ENCODE assay signal across 16 cellular contexts in genomic region chr19:14561249-14561648, GRCh38. TPM values are rescaled to one million over a fixed set of nuclear protein-coding genes. Genes with fewer than 3 reads are reported as not detected.
DNase-seq lines count a peak whose midpoint lies in the region; ATAC-seq, FAIRE-seq and TF ChIP-seq lines count a peak whose summit lies in the region.
"Had no signal": no experiment of that assay in that cellular context is flagged by ENCODE, and none has a peak within 500 bp of the region (broad histone marks: within the 10 kb centered on the region; RNA-seq: fewer than 3 reads in every experiment).

No MANE protein-coding gene starts in this region.

- peak overlapping the region; percentile 59 for H3K9ac ChIP-seq in keratinocyte (ENCODE audit: control insufficient read depth, extremely low read depth, insufficient read depth, low read length)

- no peak overlapping the region for H3K4me3 Mint-ChIP-seq in brain
- no peak overlapping the region for H3K4me3 Mint-ChIP-seq in WTC11

- H3K27ac Mint-ChIP-seq in brain (peak overlapping the region in 3 of 5 experiments; percentile 71 to 80 (median 80)), WTC11 (no peak overlapping the region)

- no peak overlapping the region for H3K4me3 ChIP-seq in keratinocyte (ENCODE audit: control insufficient read depth in 2 of 3, extremely low read depth in 1 of 3, insufficient read depth in 2 of 3, low read depth in 1 of 3, low read length in 3 of 3)
- H3K4me3 ChIP-seq in skin epidermis = no peak overlapping the region
- H3K4me3 ChIP-seq: lower lobe of right lung, ovary had no signal

- H3K4me1 Mint-ChIP-seq in brain = peaks cover 28% of the 10 kb centered on the region
- H3K4me1 Mint-ChIP-seq in WTC11 = peaks cover 42% of the 10 kb centered on the region

- H3K36me3 ChIP-seq in keratinocyte (ENCODE audit: control insufficient read depth in 2 of 2, extremely low read depth in 1 of 2, insufficient read depth in 2 of 2, low read length in 2 of 2) = peaks cover 3 to 14% of the 10 kb centered on the region in 2 experiments
- H3K36me3 ChIP-seq: ovary had no signal

- ATAC-seq in WTC11 = no peak
- ATAC-seq: activated CD4-positive, CD25-positive, alpha-beta regulatory T cell treated with anti-CD3 and anti-CD28 coated beads, Interleukin-2, amount 50 U/mL, for 24 hours; lower lobe of right lung had no signal

- H3K4me2 ChIP-seq in keratinocyte (ENCODE audit: control insufficient read depth, extremely low read depth, insufficient read depth, low read depth, low read length) = peak overlapping the region; percentile 75

- CTCF ChIA-PET in WTC11 (lab: Charles Lee) = interaction anchor here (1.5 to 2.3 kb wide), 2 partner anchors 11 to 13 kb away, joined by 3 to 10 read pairs; partner anchors contain the start of gene NDUFB7

- H3K36me3 Mint-ChIP-seq in brain (no peaks in the 10 kb centered on the region), WTC11 (peaks cover 2% of the 10 kb centered on the region; the same call in 1 of the 2 replicates)

- H3K79me2 ChIP-seq in keratinocyte (ENCODE audit: control insufficient read depth, insufficient read depth, low read length) = peaks cover 36% of the 10 kb centered on the region

- no peaks in the 10 kb centered on the region for H3K9me1 ChIP-seq in keratinocyte (ENCODE audit: control insufficient read depth, extremely low read depth, insufficient read depth, low read length)

- H2AFZ ChIP-seq in keratinocyte (ENCODE audit: control insufficient read depth, low read length) = peak overlapping the region; percentile 12

- H4K20me1 ChIP-seq in keratinocyte (ENCODE audit: control insufficient read depth, extremely low read depth, insufficient read depth, low read length) = peaks cover 2% of the 10 kb centered on the region

- H3K27me3 ChIP-seq in keratinocyte (ENCODE audit: control insufficient read depth, extremely low read depth, insufficient read depth, low read length) = no peaks in the 10 kb centered on the region
- H3K27me3 ChIP-seq: ovary had no signal

- TF ChIP-seq CTCF in brain (conservative IDR thresholded peaks at IDR 0.05) (no peak), keratinocyte (optimal IDR thresholded peaks at IDR 0.05 in 1 of 3, IDR thresholded peaks at IDR 0.05 in 1 of 3, conservative IDR thresholded peaks at IDR 0.05 in 1 of 3; ENCODE audit: extremely low read depth in 1 of 3, insufficient read depth in 2 of 3, low read length in 3 of 3) (no peak), WTC11 (IDR thresholded peaks at IDR 0.05) (no peak)

- no peak for FAIRE-seq in keratinocyte (lab: Jason Lieb, UNC)

- peaks cover 46% of the 10 kb centered on the region for H3K4me1 ChIP-seq in keratinocyte (ENCODE audit: control insufficient read depth, extremely low read depth, insufficient read depth, low read length)

- DNase-seq in D341Med (ENCODE audit: low spot score) = peak; percentile 15
- no peak for DNase-seq in keratinocyte (ENCODE audit: low read depth, low spot score)
- no peak for DNase-seq in pons (ENCODE audit: low spot score)
- no peak for DNase-seq in GDM1 (lab: John Stamatoyannopoulos, UW)
- DNase-seq in NCI-H2227 (lab: John Stamatoyannopoulos, UW; ENCODE audit: unreplicated experiment) = no peak
- DNase-seq in WTC11 (ENCODE audit: low spot score) = no peak
- DNase-seq: activated T-cell treated with anti-CD3 and anti-CD28 coated beads, Interleukin-2, amount 50 U/mL, for 1 hour; effector CD8-positive, alpha-beta T cell; lower lobe of right lung; NCI-H1048; stimulated activated CD4-positive, alpha-beta T cell treated with anti-CD3 and anti-CD28 coated beads, Interleukin-1b, Interleukin-23, amount 100 ng/mL, for 48 hours had no signal

- H3K9me3 Mint-ChIP-seq in brain (no peaks in the 10 kb centered on the region), WTC11 (no peaks in the 10 kb centered on the region)

- POLR2A ChIA-PET in WTC11 (lab: Charles Lee) = interaction anchor here (0.5 kb wide), 1 partner anchor 959 kb away, joined by 3 read pairs; no protein-coding TSS in a partner anchor

- dilution Hi-C loops in keratinocyte (cut with MboI; ENCODE audit: extremely low pct_ligation_motif_present, low sequenced_read_pairs) = no loop called here

- H3K9me3 ChIP-seq in keratinocyte (ENCODE audit: control insufficient read depth, low read depth, low read length) = no peaks in the 10 kb centered on the region
- H3K9me3 ChIP-seq: lower lobe of right lung, ovary had no signal

- no peaks in the 10 kb centered on the region for H3K27me3 Mint-ChIP-seq in brain
- no peaks in the 10 kb centered on the region for H3K27me3 Mint-ChIP-seq in WTC11 (ENCODE audit: low read depth)

- peak overlapping the region; percentile 72 for H3K27ac ChIP-seq in keratinocyte (ENCODE audit: control insufficient read depth, insufficient read depth, low read length)
- H3K27ac ChIP-seq in skin epidermis = peak overlapping the region in 18 of 21 experiments; percentile 7 to 80 (median 70)
- H3K27ac ChIP-seq: lower lobe of right lung had no signal

TF ChIP-seq in WTC11, 78 proteins besides CTCF, POLR2A, EP300 and RAD21 (continues in another document):
- TF ChIP-seq, protein P1, sequence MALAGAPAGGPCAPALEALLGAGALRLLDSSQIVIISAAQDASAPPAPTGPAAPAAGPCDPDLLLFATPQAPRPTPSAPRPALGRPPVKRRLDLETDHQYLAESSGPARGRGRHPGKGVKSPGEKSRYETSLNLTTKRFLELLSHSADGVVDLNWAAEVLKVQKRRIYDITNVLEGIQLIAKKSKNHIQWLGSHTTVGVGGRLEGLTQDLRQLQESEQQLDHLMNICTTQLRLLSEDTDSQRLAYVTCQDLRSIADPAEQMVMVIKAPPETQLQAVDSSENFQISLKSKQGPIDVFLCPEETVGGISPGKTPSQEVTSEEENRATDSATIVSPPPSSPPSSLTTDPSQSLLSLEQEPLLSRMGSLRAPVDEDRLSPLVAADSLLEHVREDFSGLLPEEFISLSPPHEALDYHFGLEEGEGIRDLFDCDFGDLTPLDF (CRISPR knock-in tag; IDR thresholded peaks at IDR 0.05) = no peak
- TF ChIP-seq NR2C2 (CRISPR knock-in tag; IDR thresholded peaks at IDR 0.05) (no peak), GTF2I (CRISPR knock-in tag; conservative IDR thresholded peaks at IDR 0.05) (no peak), ZNF317 (CRISPR knock-in tag; IDR thresholded peaks at IDR 0.05; ENCODE audit: borderline replicate concordance, low read depth) (no peak), CBFB (CRISPR knock-in tag; IDR thresholded peaks at IDR 0.05; ENCODE audit: low read depth) (no peak), ZNF396 (CRISPR knock-in tag; IDR thresholded peaks at IDR 0.05; ENCODE audit: borderline replicate concordance) (no peak), ELF4 (CRISPR knock-in tag; IDR thresholded peaks at IDR 0.05; ENCODE audit: low read depth) (no peak), HMGA2 (CRISPR knock-in tag; IDR thresholded peaks at IDR 0.05) (no peak), SMAD3 (CRISPR knock-in tag; IDR thresholded peaks at IDR 0.05; ENCODE audit: borderline replicate concordance) (no peak), TP53 (CRISPR knock-in tag; IDR thresholded peaks at IDR 0.05) (no peak)

RNA-seq across cellular contexts. Expression of gene NDUFB7, which starts 10.6 kb away (rescaled TPM):
- 694 TPM for polyA plus RNA-seq in brain (ENCODE audit: insufficient read depth, low read depth, low replicate concordance)
- polyA plus RNA-seq in keratinocyte = 122 to 267 TPM (median 146 TPM) in 3 replicates
- 11.5 TPM for polyA plus RNA-seq in keratinocyte (2011; ENCODE audit: low read depth)
- polyA plus RNA-seq in keratinocyte (2011; cell fraction: cytosol; rRNA removed) = 64.3 and 214 TPM in 2 replicates
- polyA plus RNA-seq in keratinocyte (2011; cell fraction: nucleus; rRNA removed) = 66.4 and 86.8 TPM in 2 replicates
- 78.6 and 223 TPM in 2 replicates for polyA plus RNA-seq in keratinocyte (2012; ENCODE audit: low replicate concordance)
- polyA minus RNA-seq in keratinocyte = 32.3 to 63.9 TPM (median 48.2 TPM) in 3 replicates
- polyA minus RNA-seq in keratinocyte (2011; cell fraction: cytosol; rRNA and poly(A)+ RNA removed) = 301 TPM
- polyA minus RNA-seq in keratinocyte (2011; cell fraction: nucleus; rRNA and poly(A)+ RNA removed) = 26.2 and 37.7 TPM in 2 replicates
- total RNA-seq in WTC11 (2021) = 240 to 255 TPM (median 254 TPM) in 3 replicates

RNA-seq across cellular contexts. Expression of gene CLEC17A, which starts 21.6 kb away (rescaled TPM):
- polyA plus RNA-seq in brain (ENCODE audit: insufficient read depth, low read depth, low replicate concordance) = not detected
- 0.04 TPM in 1 of 3 replicates, not detected in the others for polyA plus RNA-seq in keratinocyte
- not detected for polyA plus RNA-seq in keratinocyte (2011; ENCODE audit: low read depth)
- not detected in 2 replicates for polyA plus RNA-seq in keratinocyte (2011; cell fraction: cytosol; rRNA removed)
- not detected in 2 replicates for polyA plus RNA-seq in keratinocyte (2011; cell fraction: nucleus; rRNA removed)
- polyA plus RNA-seq in keratinocyte (2012; ENCODE audit: low replicate concordance) = not detected in 2 replicates
- not detected in 3 replicates for polyA minus RNA-seq in keratinocyte
- polyA minus RNA-seq in keratinocyte (2011; cell fraction: cytosol; rRNA and poly(A)+ RNA removed) = not detected
- polyA minus RNA-seq in keratinocyte (2011; cell fraction: nucleus; rRNA and poly(A)+ RNA removed) = not detected in 2 replicates
- 0.14 TPM in 1 of 3 replicates, not detected in the others for total RNA-seq in WTC11 (2021)
- total RNA-seq: lower lobe of right lung had no signal
- polyA plus RNA-seq: BJ had no signal

RNA-seq across cellular contexts. Expression of gene TECR, which starts 31.9 kb away (rescaled TPM):
- polyA plus RNA-seq in brain (ENCODE audit: insufficient read depth, low read depth, low replicate concordance) (627 TPM), keratinocyte (79.7 to 169 TPM (median 92.3 TPM) in 3 replicates)
- 79.3 TPM for polyA plus RNA-seq in keratinocyte (2011; ENCODE audit: low read depth)
- polyA plus RNA-seq in keratinocyte (2011; cell fraction: cytosol; rRNA removed) = 87.0 and 114 TPM in 2 replicates
- polyA plus RNA-seq in keratinocyte (2011; cell fraction: nucleus; rRNA removed) = 115 and 139 TPM in 2 replicates
- polyA plus RNA-seq in keratinocyte (2012; ENCODE audit: low replicate concordance) = 187 and 197 TPM in 2 replicates
- 161 to 522 TPM (median 205 TPM) in 3 replicates for polyA minus RNA-seq in keratinocyte
- 238 TPM for polyA minus RNA-seq in keratinocyte (2011; cell fraction: cytosol; rRNA and poly(A)+ RNA removed)
- polyA minus RNA-seq in keratinocyte (2011; cell fraction: nucleus; rRNA and poly(A)+ RNA removed) = 84.0 and 99.5 TPM in 2 replicates
- total RNA-seq in WTC11 (2021) = 161 to 198 TPM (median 197 TPM) in 3 replicates

RNA-seq across cellular contexts. Expression of gene DNAJB1, which starts 43.1 kb away (rescaled TPM):
- polyA plus RNA-seq in brain (ENCODE audit: insufficient read depth, low read depth, low replicate concordance) (154 TPM), keratinocyte (249 to 290 TPM (median 265 TPM) in 3 replicates)
- polyA plus RNA-seq in keratinocyte (2011; ENCODE audit: low read depth) = 402 TPM
- polyA plus RNA-seq in keratinocyte (2011; cell fraction: cytosol; rRNA removed) = 283 and 335 TPM in 2 replicates
- polyA plus RNA-seq in keratinocyte (2011; cell fraction: nucleus; rRNA removed) = 248 and 253 TPM in 2 replicates
- 187 and 359 TPM in 2 replicates for polyA plus RNA-seq in keratinocyte (2012; ENCODE audit: low replicate concordance)
- polyA minus RNA-seq in keratinocyte = 150 to 262 TPM (median 198 TPM) in 3 replicates
- 156 TPM for polyA minus RNA-seq in keratinocyte (2011; cell fraction: cytosol; rRNA and poly(A)+ RNA removed)
- 90.0 and 121 TPM in 2 replicates for polyA minus RNA-seq in keratinocyte (2011; cell fraction: nucleus; rRNA and poly(A)+ RNA removed)
- 54.5 to 88.7 TPM (median 81.9 TPM) in 3 replicates for total RNA-seq in WTC11 (2021)
